In genomic region chr15:65410036-65410435, GRCh38 we compare ENCODE assay signal across 20 cellular contexts. TPM values are rescaled to one million over a fixed set of nuclear protein-coding genes. Genes with fewer than 3 reads are reported as not detected.
"Had no signal": no experiment of that assay in that cellular context is flagged by ENCODE, and none has a peak within 500 bp of the region (broad histone marks: within the 10 kb centered on the region; RNA-seq: fewer than 3 reads in every experiment).

No MANE protein-coding gene starts in this region.

- H3K27me3 ChIP-seq: gastrocnemius medialis, right atrium auricular region had no signal

- H3K36me3 ChIP-seq: gastrocnemius medialis, right atrium auricular region had no signal

- H3K4me1 Mint-ChIP-seq: T-cell had no signal

- H3K36me3 Mint-ChIP-seq: stimulated activated naive B cell treated with anti-CD40 and anti-IgM and Interleukin-4, amounts not matched to agents 10 μg/mL and 1 μg/mL and 100 μg/mL, for 72 hours; T-cell had no signal

- H3K4me3 ChIP-seq: gastrocnemius medialis, right atrium auricular region had no signal

- H3K9me3 Mint-ChIP-seq: activated CD8-positive, alpha-beta T cell treated with anti-CD3 and anti-CD28 coated beads for 36 hours; activated T-helper 1 cell treated with anti-CD3 and anti-CD28 coated beads, Interleukin-12 subunit alpha, Interleukin-12 subunit beta, Interleukin-2, Interleukin-4 antibody, amounts not matched to agents 30 ng/mL and 10 ng/mL and 1 ng/mL, durations not matched to agents 14 hours and 24 hours and 36 hours; stimulated activated naive B cell treated with anti-CD40 and anti-IgM and Interleukin-4, amounts not matched to agents 10 μg/mL and 1 μg/mL and 100 μg/mL, for 72 hours; T-cell had no signal

- H3K4me3 Mint-ChIP-seq: activated CD4-positive, alpha-beta T cell treated with anti-CD3 and anti-CD28 coated beads for 36 hours; activated CD8-positive, alpha-beta T cell treated with anti-CD3 and anti-CD28 coated beads for 36 hours; activated T-helper 1 cell treated with anti-CD3 and anti-CD28 coated beads, Interleukin-12 subunit alpha, Interleukin-12 subunit beta, Interleukin-2, Interleukin-4 antibody, amounts not matched to agents 30 ng/mL and 10 ng/mL and 1 ng/mL, durations not matched to agents 14 hours and 24 hours and 36 hours; stimulated activated naive B cell treated with anti-CD40 and anti-IgM and Interleukin-4, amounts not matched to agents 10 μg/mL and 1 μg/mL and 100 μg/mL, for 72 hours; T-cell had no signal

- H3K9me3 ChIP-seq: gastrocnemius medialis, right atrium auricular region had no signal

- DNase-seq: activated CD4-positive, alpha-beta T cell treated with anti-CD3 and anti-CD28 coated beads for 36 hours; activated CD8-positive, alpha-beta memory T cell treated with anti-CD3 and anti-CD28 coated beads, Interleukin-2, amount 50 U/mL, for 48 hours; activated CD8-positive, alpha-beta T cell treated with anti-CD3 and anti-CD28 coated beads for 36 hours; activated naive CD4-positive, alpha-beta T cell treated with Interleukin-2 at 50 U/mL for 16 hours; central memory CD4-positive, alpha-beta T cell; cortex of kidney; effector CD8-positive, alpha-beta T cell; gastrocnemius medialis; small intestine; stimulated activated CD4-positive, alpha-beta T cell treated with anti-CD3 and anti-CD28 coated beads, Interleukin-1b, Interleukin-23, amount 100 ng/mL, for 48 hours; stimulated activated naive B cell treated with anti-CD40 and anti-IgM and Interleukin-4, amounts not matched to agents 10 μg/mL and 1 μg/mL and 100 μg/mL, for 72 hours; substantia nigra; T-cell; trophoblast cell had no signal

- H3K27ac ChIP-seq: right atrium auricular region had no signal

- ATAC-seq: gastrocnemius medialis, T-cell had no signal

- H3K27ac Mint-ChIP-seq: activated CD4-positive, alpha-beta T cell treated with anti-CD3 and anti-CD28 coated beads for 36 hours; activated CD8-positive, alpha-beta T cell treated with anti-CD3 and anti-CD28 coated beads for 36 hours; activated T-helper 1 cell treated with anti-CD3 and anti-CD28 coated beads, Interleukin-12 subunit alpha, Interleukin-12 subunit beta, Interleukin-2, Interleukin-4 antibody, amounts not matched to agents 30 ng/mL and 10 ng/mL and 1 ng/mL, durations not matched to agents 14 hours and 24 hours and 36 hours; stimulated activated naive B cell treated with anti-CD40 and anti-IgM and Interleukin-4, amounts not matched to agents 10 μg/mL and 1 μg/mL and 100 μg/mL, for 72 hours; T-cell had no signal

RNA-seq across cellular contexts. Expression of gene IGDCC4, which starts 12.7 kb away (rescaled TPM):
- polyA plus RNA-seq: liver had no signal

RNA-seq across cellular contexts. Expression of gene IGDCC3, which starts 32.2 kb away (rescaled TPM):
- total RNA-seq: activated CD4-positive, alpha-beta T cell treated with anti-CD3 and anti-CD28 coated beads for 36 hours; activated CD8-positive, alpha-beta T cell treated with anti-CD3 and anti-CD28 coated beads for 36 hours; activated T-helper 1 cell treated with anti-CD3 and anti-CD28 coated beads, Interleukin-12 subunit alpha, Interleukin-12 subunit beta, Interleukin-2, Interleukin-4 antibody, amounts not matched to agents 30 ng/mL and 10 ng/mL and 1 ng/mL, durations not matched to agents 14 hours and 24 hours and 36 hours; fibroblast of lung; gastrocnemius medialis; mesenteric fat pad; right atrium auricular region had no signal
- polyA plus RNA-seq: keratinocyte, liver had no signal
